In genomic region chr3:50221413-50222168, GRCh38 we compare ENCODE assay signal across 16 cellular contexts. TPM values are rescaled to one million over a fixed set of nuclear protein-coding genes. Genes with fewer than 3 reads are reported as not detected.
A peak's percentile ranks its signal among the peaks of the same experiment; 100 is the strongest.
DNase-seq lines count a peak whose midpoint lies in the region; ATAC-seq, FAIRE-seq and TF ChIP-seq lines count a peak whose summit lies in the region.
"Had no signal": no experiment of that assay in that cellular context is flagged by ENCODE, and none has a peak within 500 bp of the region (broad histone marks: within the 10 kb centered on the region; RNA-seq: fewer than 3 reads in every experiment).

No MANE protein-coding gene starts in this region.

- no peak overlapping the region for H3K4me3 ChIP-seq in smooth muscle cell

- no peak overlapping the region for H3K4me2 ChIP-seq in H9 (ENCODE audit: insufficient read depth, insufficient read length, low read length)
- H3K4me2 ChIP-seq in smooth muscle cell = no peak overlapping the region

- no peak overlapping the region for H3K4ac ChIP-seq in H9 (ENCODE audit: low read depth, low read length)

- H3K9me3 Mint-ChIP-seq in H9 (peaks cover 0 to 4% of the 10 kb centered on the region in 2 experiments; a peak in 1 of 5 replicates), WTC11 (no peaks in the 10 kb centered on the region)
- H3K9me3 Mint-ChIP-seq: activated naive CD4-positive, alpha-beta T cell treated with anti-CD3 and anti-CD28 coated beads, Interleukin-2, amount 50 U/mL, for 72 hours; central memory CD8-positive, alpha-beta T cell had no signal

- H3K36me3 ChIP-seq in smooth muscle cell (ENCODE audit: low read depth) = no peaks in the 10 kb centered on the region

- FAIRE-seq in urothelium cell line (lab: Jason Lieb, UNC) = no peak
- FAIRE-seq: D721Med had no signal

- no peak overlapping the region for H2AK5ac ChIP-seq in H9 (ENCODE audit: insufficient read length, low read length)

- no peak overlapping the region for H3K27ac ChIP-seq in H9 (ENCODE audit: insufficient read length, low read depth, low read length)
- peak overlapping the region; percentile 46 for H3K27ac ChIP-seq in layer of hippocampus (ENCODE audit: low read depth, low read length)
- no peak overlapping the region for H3K27ac ChIP-seq in smooth muscle cell (ENCODE audit: low read depth)
- H3K27ac ChIP-seq: VCaP had no signal

- H3K36me3 Mint-ChIP-seq in H9 (ENCODE audit: insufficient read depth in 1 of 3, low read depth in 3 of 3) (no peaks in the 10 kb centered on the region), WTC11 (no peaks in the 10 kb centered on the region)
- H3K36me3 Mint-ChIP-seq: activated naive CD4-positive, alpha-beta T cell treated with anti-CD3 and anti-CD28 coated beads, Interleukin-2, amount 50 U/mL, for 72 hours had no signal

- peak; percentile 7 for DNase-seq in COLO668 (lab: John Stamatoyannopoulos, UW; ENCODE audit: unreplicated experiment)
- DNase-seq in H9 = peak; percentile 92
- DNase-seq in WTC11 (ENCODE audit: low spot score) = peak; percentile 78
- no peak for DNase-seq in smooth muscle cell (lab: John Stamatoyannopoulos, UW; ENCODE audit: unreplicated experiment)
- DNase-seq in activated effector memory CD4-positive, alpha-beta T cell treated with anti-CD3 and anti-CD28 coated beads, Interleukin-2, amount 50 U/mL, for 16 hours = no peak
- no peak for DNase-seq in urothelium cell line (ENCODE audit: low spot score)
- DNase-seq: activated CD8-positive, alpha-beta memory T cell treated with anti-CD3 and anti-CD28 coated beads, Interleukin-2, amount 50 U/mL, for 4 hours; stimulated activated CD4-positive, alpha-beta T cell treated with anti-CD3 and anti-CD28 coated beads, Interleukin-12 subunit alpha, Interleukin-12 subunit beta, amount 100 ng/mL, for 4 hours had no signal

- no peak overlapping the region for H3K56ac ChIP-seq in H9 (ENCODE audit: insufficient read length, low read depth, low read length)

- peak overlapping the region; percentile 29 for H3K18ac ChIP-seq in H9 (ENCODE audit: insufficient read length, low read depth, low read length)

- H2AFZ ChIP-seq in H9 (ENCODE audit: low read length) = no peak overlapping the region
- H2AFZ ChIP-seq in smooth muscle cell (ENCODE audit: low read depth) = no peak overlapping the region

- H2BK20ac ChIP-seq in H9 (ENCODE audit: low read depth, low read length, poor library complexity, severe bottlenecking) = no peak overlapping the region

- no CpG with 5 or more reads among the region's 12 CpGs for WGBS in H9 (ENCODE audit: extremely low coverage, insufficient read length, low lambda C conversion rate)
- 72% methylated on average over 12 of the region's 12 CpGs for WGBS in smooth muscle cell (ENCODE audit: low lambda C conversion rate)

- POLR2A ChIA-PET in WTC11 (lab: Charles Lee) = interaction anchor here (0.9 to 1.4 kb wide), 3 partner anchors 19 to 27 kb away, joined by 3 to 7 read pairs (median 4); no protein-coding TSS in a partner anchor

- no peak overlapping the region for H2BK12ac ChIP-seq in H9 (ENCODE audit: insufficient read length, low read depth, low read length)

- H3K79me2 ChIP-seq in H9 (ENCODE audit: insufficient read depth, low read length) (no peaks in the 10 kb centered on the region), smooth muscle cell (ENCODE audit: low read depth) (no peaks in the 10 kb centered on the region)

- H4K8ac ChIP-seq in H9 (replicated peaks; ENCODE audit: insufficient read length, low read depth, low read length) = no peak overlapping the region

- no peak overlapping the region for H3T11ph ChIP-seq in H9 (ENCODE audit: low read length)

- TF ChIP-seq CTCF in H9 (conservative IDR thresholded peaks at IDR 0.05) (peak; percentile 70), WTC11 (IDR thresholded peaks at IDR 0.05) (no peak; the same call in 1 of the 2 replicates), smooth muscle cell (IDR thresholded peaks at IDR 0.05; ENCODE audit: borderline replicate concordance, insufficient read depth, poor library complexity, severe bottlenecking) (no peak)

- H3K23ac ChIP-seq in H9 (ENCODE audit: insufficient read length, low read depth, low read length) = no peak overlapping the region

- peaks cover 5 to 12% of the 10 kb centered on the region in 2 experiments for H3K4me1 Mint-ChIP-seq in H9
- peaks cover 9% of the 10 kb centered on the region for H3K4me1 Mint-ChIP-seq in WTC11

- no peaks in the 10 kb centered on the region for H4K20me1 ChIP-seq in H9 (ENCODE audit: control insufficient read depth, insufficient read depth, insufficient read length)
- no peaks in the 10 kb centered on the region for H4K20me1 ChIP-seq in smooth muscle cell (ENCODE audit: low read depth)

- H3K14ac ChIP-seq in H9 (ENCODE audit: insufficient read depth, low read length) = no peak overlapping the region; the same call in 1 of the 2 replicates

- H3F3A ChIP-seq in smooth muscle cell (ENCODE audit: low read depth) = no peaks in the 10 kb centered on the region

- peaks cover 28% of the 10 kb centered on the region for H3K27me3 Mint-ChIP-seq in H9 (ENCODE audit: low read depth)
- peaks cover under 1% of the 10 kb centered on the region for H3K27me3 Mint-ChIP-seq in WTC11 (ENCODE audit: low read depth)
- H3K27me3 Mint-ChIP-seq: central memory CD8-positive, alpha-beta T cell had no signal

- H3K27me3 ChIP-seq in H9 (ENCODE audit: insufficient read depth, low read length) = no peaks in the 10 kb centered on the region
- H3K27me3 ChIP-seq in layer of hippocampus (ENCODE audit: control insufficient read depth, insufficient read depth, low read length) = no peaks in the 10 kb centered on the region
- H3K27me3 ChIP-seq in smooth muscle cell (ENCODE audit: low read depth) = no peaks in the 10 kb centered on the region

- no peak overlapping the region for H2BK5ac ChIP-seq in H9 (ENCODE audit: insufficient read length, low read length)

- H3K27ac Mint-ChIP-seq in H9 = no peak overlapping the region
- no peak overlapping the region; the same call in 1 of the 2 replicates for H3K27ac Mint-ChIP-seq in WTC11
- H3K27ac Mint-ChIP-seq: activated naive CD4-positive, alpha-beta T cell treated with anti-CD3 and anti-CD28 coated beads, Interleukin-2, amount 50 U/mL, for 72 hours had no signal

- H3K4me1 ChIP-seq in H9 (ENCODE audit: insufficient read depth, low read length) = no peaks in the 10 kb centered on the region
- no peaks in the 10 kb centered on the region for H3K4me1 ChIP-seq in smooth muscle cell (ENCODE audit: low read depth)

- no peak overlapping the region for H3K4me3 Mint-ChIP-seq in H9
- H3K4me3 Mint-ChIP-seq in WTC11 = no peak overlapping the region
- H3K4me3 Mint-ChIP-seq: central memory CD8-positive, alpha-beta T cell had no signal

- H3K9me3 ChIP-seq in H9 (ENCODE audit: control insufficient read depth, low read depth, low read length) (no peaks in the 10 kb centered on the region), smooth muscle cell (replicated peaks; ENCODE audit: low read depth) (no peaks in the 10 kb centered on the region)

- H4K91ac ChIP-seq in H9 (ENCODE audit: insufficient read length, low read depth, low read length) = no peak overlapping the region

- ATAC-seq in WTC11 (peak; percentile 84), HG03196 (IDR thresholded peaks at IDR 0.05; ENCODE audit: unreplicated experiment) (no peak)
- ATAC-seq: activated naive CD4-positive, alpha-beta T cell treated with anti-CD3 and anti-CD28 coated beads, Interleukin-2, amount 50 U/mL, for 72 hours had no signal

- CTCF ChIA-PET in WTC11 (lab: Charles Lee) = interaction anchor here (0.6 to 17.1 kb wide), 36 partner anchors 9 to 153 kb away, joined by 3 to 604 read pairs (median 5); partner anchors contain the start of genes GNAI2, GNAT1, HYAL1 and HYAL3

- H2BK120ac ChIP-seq in H9 (ENCODE audit: low read depth, low read length, poor library complexity, severe bottlenecking) = no peak overlapping the region

- no peak overlapping the region for H4K5ac ChIP-seq in H9 (ENCODE audit: insufficient read length, low read depth, low read length)

- H3K9ac ChIP-seq in H9 (ENCODE audit: extremely low read depth, insufficient read length, low read length) = no peak overlapping the region
- H3K9ac ChIP-seq in smooth muscle cell (ENCODE audit: low read depth) = no peak overlapping the region

- H3K23me2 ChIP-seq in H9 (ENCODE audit: insufficient read length, low read depth, low read length, poor library complexity, severe bottlenecking) = no peaks in the 10 kb centered on the region

- H3K79me1 ChIP-seq in H9 (ENCODE audit: insufficient read depth, low read depth, low read length, poor library complexity, severe bottlenecking) = no peaks in the 10 kb centered on the region

- H2BK15ac ChIP-seq in H9 (ENCODE audit: low read depth, low read length) = no peak overlapping the region

TF ChIP-seq in WTC11, 78 proteins besides CTCF, POLR2A, EP300 and RAD21 (continues in another document):
- TF ChIP-seq HMGXB4 (CRISPR knock-in tag; IDR thresholded peaks at IDR 0.05) = peak; percentile 28; the same call in 1 of the 2 replicates
- TF ChIP-seq NFE2L1 (CRISPR knock-in tag; IDR thresholded peaks at IDR 0.05) = no peak

RNA-seq across cellular contexts. Expression of gene GNAI2, which starts 14.4 kb away (rescaled TPM):
- 210 and 218 TPM in 2 replicates for total RNA-seq in H9 (2021)
- total RNA-seq in WTC11 (2021) = 181 to 185 TPM (median 185 TPM) in 3 replicates
- 209 and 230 TPM in 2 replicates for total RNA-seq in smooth muscle cell
- 454 and 466 TPM in 2 replicates for polyA plus RNA-seq in smooth muscle cell

RNA-seq across cellular contexts. Expression of gene SLC38A3, which starts 16.5 kb away (rescaled TPM):
- total RNA-seq in H9 (2021) = 1.4 and 3.2 TPM in 2 replicates
- total RNA-seq in WTC11 (2021) = 0.90 to 1.6 TPM (median 1.3 TPM) in 3 replicates
- 0.58 and 3.9 TPM in 2 replicates for total RNA-seq in smooth muscle cell
- polyA plus RNA-seq in smooth muscle cell = 3.5 and 4.2 TPM in 2 replicates
- total RNA-seq: activated naive CD4-positive, alpha-beta T cell treated with anti-CD3 and anti-CD28 coated beads, Interleukin-2, amount 50 U/mL, for 72 hours; glomerular endothelial cell; MCF 10A had no signal

RNA-seq across cellular contexts. Expression of gene GNAT1, which starts 30.2 kb away (rescaled TPM):
- total RNA-seq in H9 (2021) (0.18 TPM in 1 of 2 replicates, not detected in the other), WTC11 (2021) (0.13 to 0.39 TPM (median 0.14 TPM) in 3 replicates), smooth muscle cell (not detected in 2 replicates)
- 0.24 TPM in 1 of 2 replicates, not detected in the other for polyA plus RNA-seq in smooth muscle cell
- total RNA-seq: activated naive CD4-positive, alpha-beta T cell treated with anti-CD3 and anti-CD28 coated beads, Interleukin-2, amount 50 U/mL, for 72 hours; glomerular endothelial cell; MCF 10A had no signal

RNA-seq across cellular contexts. Expression of gene SEMA3B, which starts 47.4 kb away (rescaled TPM):
- total RNA-seq in H9 (2021) (4.4 and 6.4 TPM in 2 replicates), WTC11 (2021) (7.3 to 9.0 TPM (median 8.7 TPM) in 3 replicates), smooth muscle cell (26.8 and 48.3 TPM in 2 replicates)
- polyA plus RNA-seq in smooth muscle cell = 26.3 and 70.7 TPM in 2 replicates

RNA-seq across cellular contexts. Expression of gene LSMEM2, which starts 57.3 kb away (rescaled TPM):
- total RNA-seq in H9 (2021) (0.24 and 0.50 TPM in 2 replicates), WTC11 (2021) (0.41 to 0.60 TPM (median 0.57 TPM) in 3 replicates), smooth muscle cell (0.09 and 0.18 TPM in 2 replicates)
- 0.87 TPM in 1 of 2 replicates, not detected in the other for polyA plus RNA-seq in smooth muscle cell
- total RNA-seq: activated naive CD4-positive, alpha-beta T cell treated with anti-CD3 and anti-CD28 coated beads, Interleukin-2, amount 50 U/mL, for 72 hours; glomerular endothelial cell; MCF 10A had no signal

Comparison
In these comparisons a context has a peak if more than half of its experiments do, and no peak if none do; other contexts are left out.
1. DNase-seq: peak in COLO668 (single experiment), H9 (single experiment) and WTC11 (single experiment); none in smooth muscle cell (single experiment), activated effector memory CD4-positive, alpha-beta T cell treated with anti-CD3 and anti-CD28 coated beads, Interleukin-2, amount 50 U/mL, for 16 hours (single experiment) and urothelium cell line (single experiment).